Comparison of ENCODE assay signal across 8 cellular contexts in the genomic region with DNA sequence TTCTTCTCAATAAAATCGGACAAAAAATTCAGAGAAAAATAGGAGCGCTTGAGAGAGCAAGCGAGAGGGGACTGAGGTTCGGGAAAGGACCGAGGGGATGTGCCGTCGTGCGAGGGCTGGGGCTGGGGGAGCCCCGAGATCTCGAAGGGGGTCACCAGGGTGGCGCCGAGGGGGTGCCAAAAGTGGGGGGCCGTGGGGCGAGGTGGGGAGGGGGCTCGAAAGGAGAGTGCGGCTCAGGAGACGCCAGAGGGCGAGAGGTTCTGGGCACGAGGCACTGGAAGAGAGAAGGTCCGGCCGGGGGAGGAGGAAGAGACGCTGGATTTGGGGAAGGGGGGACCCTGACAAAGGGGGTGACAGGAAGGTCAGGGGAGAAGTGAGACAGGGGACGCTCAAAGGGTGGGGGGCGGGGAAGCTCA. TPM values are rescaled to one million over a fixed set of nuclear protein-coding genes. Genes with fewer than 3 reads are reported as not detected.
DNase-seq lines count a peak whose midpoint lies in the region; ATAC-seq and TF ChIP-seq lines count a peak whose summit lies in the region.

No MANE protein-coding gene starts in this region.

- intact Hi-C loops in activated CD4-positive, alpha-beta T cell treated with anti-CD3 and anti-CD28 coated beads for 36 hours (cut with DNase I, micrococcal nuclease) = no loop called here

- peak overlapping the region; percentile 46; the same call in 1 of the 2 replicates for H3K27ac ChIP-seq in VCaP
- peak overlapping the region; percentile 92 for H3K27ac ChIP-seq in osteoblast (ENCODE audit: low read depth, low read length)

- peaks cover 35% of the 10 kb centered on the region for H3K4me1 ChIP-seq in osteoblast (ENCODE audit: insufficient read depth, low read length)

- CTCF ChIA-PET in activated CD4-positive, alpha-beta T cell treated with anti-CD3 and anti-CD28 coated beads for 36 hours (lab: Charles Lee) = no interaction called here

- no peaks in the 10 kb centered on the region for H3K9me3 Mint-ChIP-seq in activated CD4-positive, alpha-beta T cell treated with anti-CD3 and anti-CD28 coated beads for 36 hours (ENCODE audit: low read depth)

- H3K27me3 ChIP-seq in osteoblast (ENCODE audit: insufficient read depth, low read length) = no peaks in the 10 kb centered on the region

- H3K27me3 Mint-ChIP-seq in activated CD4-positive, alpha-beta T cell treated with anti-CD3 and anti-CD28 coated beads for 36 hours = peaks cover 56% of the 10 kb centered on the region

- no peak for ATAC-seq in activated CD4-positive, alpha-beta T cell treated with anti-CD3 and anti-CD28 coated beads for 36 hours
- ATAC-seq in HG02981 (IDR thresholded peaks at IDR 0.05; ENCODE audit: unreplicated experiment) = no peak

- TF ChIP-seq CTCF in VCaP (conservative IDR thresholded peaks at IDR 0.05) = no peak
- no peak for TF ChIP-seq CTCF in fibroblast of mammary gland (conservative IDR thresholded peaks at IDR 0.05; ENCODE audit: control insufficient read depth, insufficient read depth, low read depth, low read length)
- no peak for TF ChIP-seq CTCF in osteoblast (IDR thresholded peaks at IDR 0.05; ENCODE audit: extremely low read depth, low read depth, low read length)

- peak overlapping the region; percentile 89 for H3K4me2 ChIP-seq in osteoblast (ENCODE audit: insufficient read depth, low read length)

- peaks cover 70% of the 10 kb centered on the region for H3K79me2 ChIP-seq in osteoblast (ENCODE audit: insufficient read depth, low read length)

- peaks cover 8% of the 10 kb centered on the region for H3K4me1 Mint-ChIP-seq in activated CD4-positive, alpha-beta T cell treated with anti-CD3 and anti-CD28 coated beads for 36 hours

- H3K27ac Mint-ChIP-seq in activated CD4-positive, alpha-beta T cell treated with anti-CD3 and anti-CD28 coated beads for 36 hours = no peak overlapping the region

- peak overlapping the region; percentile 74 for H3K4me3 Mint-ChIP-seq in activated CD4-positive, alpha-beta T cell treated with anti-CD3 and anti-CD28 coated beads for 36 hours

- no peaks in the 10 kb centered on the region for H3K36me3 Mint-ChIP-seq in activated CD4-positive, alpha-beta T cell treated with anti-CD3 and anti-CD28 coated beads for 36 hours (ENCODE audit: low read depth)

- no peaks in the 10 kb centered on the region for H3K36me3 ChIP-seq in osteoblast (ENCODE audit: insufficient read depth, low read length)

- peak overlapping the region; percentile 47 for H2AFZ ChIP-seq in osteoblast (ENCODE audit: low read length)

- H4K20me1 ChIP-seq in osteoblast (ENCODE audit: insufficient read depth, low read length) = no peaks in the 10 kb centered on the region

- DNase-seq in activated CD4-positive, alpha-beta T cell treated with anti-CD3 and anti-CD28 coated beads for 36 hours = peak; percentile 13
- no peak for DNase-seq in activated CD4-positive, alpha-beta T cell treated with anti-CD3 and anti-CD28 coated beads for 1 hour
- DNase-seq in fibroblast of mammary gland (ENCODE audit: low read depth) = no peak
- peak; percentile 92 for DNase-seq in osteoblast (ENCODE audit: insufficient read length, low spot score, missing footprints)
- DNase-seq in AG08395 (ENCODE audit: low spot score) = no peak
- no peak for DNase-seq in epidermal melanocyte (ENCODE audit: insufficient read length, low spot score)

- H3K9me3 ChIP-seq in osteoblast (ENCODE audit: low read depth, low read length) = no peaks in the 10 kb centered on the region

- peak overlapping the region; percentile 75 for H3K4me3 ChIP-seq in fibroblast of mammary gland (ENCODE audit: control insufficient read depth, low read depth, low read length)
- peak overlapping the region; percentile 90 for H3K4me3 ChIP-seq in osteoblast (ENCODE audit: insufficient read depth, low read length)

- POLR2A ChIA-PET in activated CD4-positive, alpha-beta T cell treated with anti-CD3 and anti-CD28 coated beads for 36 hours (lab: Charles Lee) = no interaction called here

RNA-seq across cellular contexts. Expression of gene IGF2BP2, which starts 0.8 kb away (rescaled TPM):
- total RNA-seq in activated CD4-positive, alpha-beta T cell treated with anti-CD3 and anti-CD28 coated beads for 36 hours = under 1 TPM; 0.54 to 0.55 TPM
- 80.4 and 81.8 TPM in 2 replicates for total RNA-seq in osteoblast

Comparison
In these comparisons a context has a peak if more than half of its experiments do, and no peak if none do; other contexts are left out.
1. DNase-seq: peak in activated CD4-positive, alpha-beta T cell treated with anti-CD3 and anti-CD28 coated beads for 36 hours (single experiment) and osteoblast (single experiment); none in activated CD4-positive, alpha-beta T cell treated with anti-CD3 and anti-CD28 coated beads for 1 hour (single experiment), fibroblast of mammary gland (single experiment), AG08395 (single experiment) and epidermal melanocyte (single experiment).
2. RNA of gene IGF2BP2, which starts 0.8 kb away (total RNA-seq): 80.4 to 81.8 TPM in osteoblast; 0.54 to 0.55 TPM in activated CD4-positive, alpha-beta T cell treated with anti-CD3 and anti-CD28 coated beads for 36 hours; every median in the first group is over 10 times any median in the second.